Comparison of ENCODE assay signal across 13 cellular contexts in genomic region chr7:50662059-50662689, GRCh38.
A peak's percentile ranks its signal among the peaks of the same experiment; 100 is the strongest.
DNase-seq lines count a peak whose midpoint lies in the region; ATAC-seq and TF ChIP-seq lines count a peak whose summit lies in the region.
"Had no signal": no experiment of that assay in that cellular context is flagged by ENCODE, and none has a peak within 500 bp of the region (broad histone marks: within the 10 kb centered on the region; RNA-seq: fewer than 3 reads in every experiment).

No MANE protein-coding gene starts in this region.

- H3K9me3 Mint-ChIP-seq in IgD-negative memory B cell = no peaks in the 10 kb centered on the region
- H3K9me3 Mint-ChIP-seq: activated naive CD4-positive, alpha-beta T cell treated with anti-CD3 and anti-CD28 coated beads, Interleukin-2, amount 50 U/mL, for 72 hours; neural progenitor cell had no signal

- H3K27ac Mint-ChIP-seq in IgD-negative memory B cell = peak overlapping the region in 2 of 3 donors; percentile 53 to 85
- H3K27ac Mint-ChIP-seq: neural progenitor cell had no signal

- peak; percentile 58 for DNase-seq in right atrium auricular region (ENCODE audit: low spot score)
- DNase-seq in Right ventricle myocardium superior = no peak
- peak in 4 of 7 donors; percentile 32 to 48 (median 36) for DNase-seq in adrenal gland
- no peak for DNase-seq in NCI-H146 (lab: John Stamatoyannopoulos, UW)
- DNase-seq: NCI-H524 treated with DMSO at 0.1 percent for 48 hours, transverse colon had no signal

- H3K36me3 Mint-ChIP-seq in IgD-negative memory B cell = peaks cover 6% of the 10 kb centered on the region
- H3K36me3 Mint-ChIP-seq: activated naive CD4-positive, alpha-beta T cell treated with anti-CD3 and anti-CD28 coated beads, Interleukin-2, amount 50 U/mL, for 72 hours had no signal

- peaks cover 6% of the 10 kb centered on the region for H3K36me3 ChIP-seq in right atrium auricular region
- H3K36me3 ChIP-seq in adrenal gland (replicated peaks in 1 of 2) = peaks cover 0 to 22% of the 10 kb centered on the region in 2 donors
- no peaks in the 10 kb centered on the region for H3K36me3 ChIP-seq in thymus (ENCODE audit: control insufficient read depth, insufficient read depth)
- H3K36me3 ChIP-seq: neural progenitor cell, transverse colon had no signal

- H3K4me1 Mint-ChIP-seq in IgD-negative memory B cell = peaks cover 44 to 56% (median 46%) of the 10 kb centered on the region in 3 donors

- H3K27ac ChIP-seq in right atrium auricular region = peak overlapping the region; percentile 27 to 85
- peak overlapping the region in 1 of 5 donors; percentile 7 for H3K27ac ChIP-seq in adrenal gland
- peak overlapping the region; percentile 66 for H3K27ac ChIP-seq in thymus (ENCODE audit: low read depth)
- H3K27ac ChIP-seq: KMS-11, neural progenitor cell had no signal

- H3K4me1 ChIP-seq in right atrium auricular region (peaks cover 0 to 89% of the 10 kb centered on the region in 2 donors), adrenal gland (replicated peaks in 1 of 2) (peaks cover 2 to 59% of the 10 kb centered on the region in 2 donors), thymus (ENCODE audit: control insufficient read depth, insufficient read depth, low read length) (peaks cover 33% of the 10 kb centered on the region)
- H3K4me1 ChIP-seq: neural progenitor cell had no signal

- H3K9me3 ChIP-seq in right atrium auricular region (no peaks in the 10 kb centered on the region), adrenal gland (replicated peaks in 1 of 3) (no peaks in the 10 kb centered on the region), thymus (ENCODE audit: control insufficient read depth) (no peaks in the 10 kb centered on the region)
- H3K9me3 ChIP-seq: transverse colon had no signal

- H3K4me3 ChIP-seq in right atrium auricular region (no peak overlapping the region), adrenal gland (no peak overlapping the region), thymus (ENCODE audit: low read length) (no peak overlapping the region)
- H3K4me3 ChIP-seq: neural progenitor cell, transverse colon had no signal

- no peak for TF ChIP-seq CTCF in right atrium auricular region (IDR thresholded peaks at IDR 0.05)
- no peak for TF ChIP-seq CTCF in adrenal gland (IDR thresholded peaks at IDR 0.05)

- WGBS in adrenal gland, 4 donors = 41 to 62% (median 51%) methylated on average over 3 of the region's 3 CpGs; no CpG with 5 or more reads in 1 of the 4 donors
- WGBS in thymus = 53% methylated on average over 3 of the region's 3 CpGs

- peaks cover 11% of the 10 kb centered on the region for H3K27me3 Mint-ChIP-seq in IgD-negative memory B cell

- intact Hi-C loops in Right ventricle myocardium superior (cut with DNase I) (no loop called here), adrenal gland (cut with DNase I) (no loop called here)

- H3K4me3 Mint-ChIP-seq in IgD-negative memory B cell = peak overlapping the region; percentile 63 to 97 (median 78)
- H3K4me3 Mint-ChIP-seq: neural progenitor cell had no signal

- H3K27me3 ChIP-seq in right atrium auricular region (no peaks in the 10 kb centered on the region), adrenal gland (no peaks in the 10 kb centered on the region), thymus (ENCODE audit: control insufficient read depth, insufficient read depth) (no peaks in the 10 kb centered on the region)
- H3K27me3 ChIP-seq: neural progenitor cell, transverse colon had no signal

- ATAC-seq in Right ventricle myocardium superior (ENCODE audit: poor library complexity) = no peak
- ATAC-seq in HG02798 (IDR thresholded peaks at IDR 0.05; ENCODE audit: poor library complexity, unreplicated experiment) = no peak
- no peak for ATAC-seq in GM18520 (IDR thresholded peaks at IDR 0.05; ENCODE audit: unreplicated experiment)

- TF ChIP-seq POLR2A in adrenal gland (IDR thresholded peaks at IDR 0.05) = no peak

Comparison
In these comparisons a context has a peak if more than half of its experiments do, and no peak if none do; other contexts are left out.
1. DNase-seq: peak in right atrium auricular region (single experiment) and adrenal gland (4 of 7); none in Right ventricle myocardium superior (single experiment) and NCI-H146 (single experiment).